In genomic region chr11:57567210-57567511, GRCh38 we compare ENCODE assay signal across 8 cellular contexts. TPM values are rescaled to one million over a fixed set of nuclear protein-coding genes. Genes with fewer than 3 reads are reported as not detected.
DNase-seq lines count a peak whose midpoint lies in the region; ATAC-seq and TF ChIP-seq lines count a peak whose summit lies in the region.

No MANE protein-coding gene starts in this region.

- no peak overlapping the region for H3K18ac ChIP-seq in mesendoderm (ENCODE audit: low read length)

- no peak overlapping the region for H2BK120ac ChIP-seq in mesendoderm (ENCODE audit: low read depth, low read length)

- no peak for ATAC-seq in GM23338

- H3K36me3 Mint-ChIP-seq in GM23338 (ENCODE audit: low read depth): no peaks in the 10 kb centered on the region; the same call in 2 of the 3 replicates
- peaks cover 34% of the 10 kb centered on the region for H3K36me3 Mint-ChIP-seq in dendritic cell treated with granulocyte-macrophage colony-stimulating factor and Interleukin-4, amounts not matched to agents 40 ng/mL and 50 ng/mL, for 4 days (ENCODE audit: low read depth)

- H3F3A ChIP-seq in GM23338 (replicated peaks; ENCODE audit: low read depth): peaks cover 16% of the 10 kb centered on the region

- H3K36me3 ChIP-seq in GM23338 (ENCODE audit: insufficient read depth) (no peaks in the 10 kb centered on the region), SJCRH30 (no peaks in the 10 kb centered on the region), mesendoderm (ENCODE audit: control insufficient read depth, insufficient read depth, low read length) (no peaks in the 10 kb centered on the region), uterus (no peaks in the 10 kb centered on the region)

- peaks cover 23% of the 10 kb centered on the region for H3K4me1 ChIP-seq in GM23338 (ENCODE audit: insufficient read depth)
- peaks cover 10% of the 10 kb centered on the region for H3K4me1 ChIP-seq in SJCRH30
- H3K4me1 ChIP-seq in mesendoderm (ENCODE audit: control insufficient read depth, low read depth, low read length): no peaks in the 10 kb centered on the region
- H3K4me1 ChIP-seq in uterus: no peaks in the 10 kb centered on the region

- peak overlapping the region; percentile 54 for H3K9ac ChIP-seq in mesendoderm (ENCODE audit: low read length)

- peak overlapping the region; percentile 94 for H2AFZ ChIP-seq in GM23338

- H2AK5ac ChIP-seq in mesendoderm (ENCODE audit: low read length): no peak overlapping the region

- no peak overlapping the region for H3K27ac Mint-ChIP-seq in GM23338
- peak overlapping the region; percentile 82 for H3K27ac Mint-ChIP-seq in dendritic cell treated with granulocyte-macrophage colony-stimulating factor and Interleukin-4, amounts not matched to agents 40 ng/mL and 50 ng/mL, for 4 days

- H2BK15ac ChIP-seq in mesendoderm (replicated peaks; ENCODE audit: low read depth): no peak overlapping the region

- TF ChIP-seq POLR2A in uterus (IDR thresholded peaks at IDR 0.05): no peak

- peak overlapping the region; percentile 97 for H3K4me2 ChIP-seq in GM23338
- H3K4me2 ChIP-seq in mesendoderm (ENCODE audit: low read length): peak overlapping the region; percentile 41

- H3K56ac ChIP-seq in mesendoderm (ENCODE audit: low read length): peak overlapping the region; percentile 84

- H3K4me3 ChIP-seq in GM23338: peak overlapping the region; percentile 96
- H3K4me3 ChIP-seq in SJCRH30: peak overlapping the region; percentile 63
- H3K4me3 ChIP-seq in mesendoderm (ENCODE audit: low read length): peak overlapping the region; percentile 36
- H3K4me3 ChIP-seq in uterus: peak overlapping the region; percentile 60 to 62

- peak overlapping the region; percentile 86 for H3K4me3 Mint-ChIP-seq in GM23338
- H3K4me3 Mint-ChIP-seq in dendritic cell treated with granulocyte-macrophage colony-stimulating factor and Interleukin-4, amounts not matched to agents 40 ng/mL and 50 ng/mL, for 4 days: peak overlapping the region; percentile 91

- H4K8ac ChIP-seq in mesendoderm (ENCODE audit: low read depth, low read length): no peak overlapping the region

- WGBS in mesendoderm (ENCODE audit: extremely low coverage, insufficient coverage, low lambda C conversion rate): no CpG with 5 or more reads among the region's 9 CpGs

- DNase-seq in GM04503 (ENCODE audit: low read depth) (peak; percentile 6), GM23338 (ENCODE audit: low spot score) (no peak), SJCRH30 (no peak), mesendoderm (no peak), uterus (peak in 1 of 2 donors; percentile 39), NCI-H1048 (lab: John Stamatoyannopoulos, UW) (no peak), EL (no peak)

- H3K79me2 ChIP-seq in GM23338 (replicated peaks; ENCODE audit: insufficient read depth): peaks cover 20% of the 10 kb centered on the region
- H3K79me2 ChIP-seq in mesendoderm (ENCODE audit: control insufficient read depth, insufficient read depth, low read length): no peaks in the 10 kb centered on the region

- no peak overlapping the region for H4K5ac ChIP-seq in mesendoderm (ENCODE audit: low read length)

- peaks cover 32% of the 10 kb centered on the region for H3K4me1 Mint-ChIP-seq in GM23338
- H3K4me1 Mint-ChIP-seq in dendritic cell treated with granulocyte-macrophage colony-stimulating factor and Interleukin-4, amounts not matched to agents 40 ng/mL and 50 ng/mL, for 4 days (ENCODE audit: low read depth): peaks cover 62% of the 10 kb centered on the region

- no peak overlapping the region for H3K23ac ChIP-seq in mesendoderm (ENCODE audit: low read length)

- H2BK5ac ChIP-seq in mesendoderm (ENCODE audit: low read length): no peak overlapping the region

- intact Hi-C loops in dendritic cell treated with granulocyte-macrophage colony-stimulating factor and Interleukin-4, amounts not matched to agents 40 ng/mL and 50 ng/mL, for 4 days (cut with micrococcal nuclease): loop anchor here (2.0 kb wide), 1 partner anchor 36 kb away; the partner anchor contains the start of gene TIMM10
- intact Hi-C loops in uterus (cut with DNase I; ENCODE audit: low total_unique reads): loop anchor here (5.0 kb wide), 2 partner anchors 35 to 70 kb away; no protein-coding TSS in a partner anchor

- no peaks in the 10 kb centered on the region for H3K9me3 Mint-ChIP-seq in GM23338
- H3K9me3 Mint-ChIP-seq in dendritic cell treated with granulocyte-macrophage colony-stimulating factor and Interleukin-4, amounts not matched to agents 40 ng/mL and 50 ng/mL, for 4 days: no peaks in the 10 kb centered on the region

- no peaks in the 10 kb centered on the region for H3K27me3 ChIP-seq in GM23338 (ENCODE audit: insufficient read depth)
- H3K27me3 ChIP-seq in SJCRH30: no peaks in the 10 kb centered on the region
- no peaks in the 10 kb centered on the region for H3K27me3 ChIP-seq in mesendoderm (ENCODE audit: insufficient read depth, low read length, poor library complexity)
- no peaks in the 10 kb centered on the region for H3K27me3 ChIP-seq in uterus

- TF ChIP-seq CTCF in GM23338 (conservative IDR thresholded peaks at IDR 0.05; ENCODE audit: low read depth in 2 of 2) (no peak), uterus (IDR thresholded peaks at IDR 0.05) (no peak)

- no peaks in the 10 kb centered on the region for H4K20me1 ChIP-seq in GM23338 (replicated peaks; ENCODE audit: insufficient read depth)

- H3K9me2 ChIP-seq in GM23338 (ENCODE audit: insufficient read depth): no peaks in the 10 kb centered on the region

- H3K4ac ChIP-seq in mesendoderm (ENCODE audit: low read depth, low read length): no peak overlapping the region

- H3K27ac ChIP-seq in GM23338 (ENCODE audit: low read depth) (no peak overlapping the region), SJCRH30 (no peak overlapping the region), mesendoderm (ENCODE audit: low read depth, low read length) (no peak overlapping the region), uterus (peak overlapping the region; percentile 86 to 88)

- H3K27me3 Mint-ChIP-seq in GM23338 (ENCODE audit: insufficient read depth, low read depth, poor library complexity): peaks cover 10% of the 10 kb centered on the region
- no peaks in the 10 kb centered on the region for H3K27me3 Mint-ChIP-seq in dendritic cell treated with granulocyte-macrophage colony-stimulating factor and Interleukin-4, amounts not matched to agents 40 ng/mL and 50 ng/mL, for 4 days

- H3K79me1 ChIP-seq in mesendoderm (ENCODE audit: low read length): no peaks in the 10 kb centered on the region

- H3K9me3 ChIP-seq in SJCRH30 (replicated peaks) (no peaks in the 10 kb centered on the region), uterus (no peaks in the 10 kb centered on the region)

TF ChIP-seq in GM23338, 12 proteins besides CTCF, POLR2A, EP300 and RAD21 (continues in another document):
- TF ChIP-seq JUNB (IDR thresholded peaks at IDR 0.05; ENCODE audit: unreplicated experiment) (no peak), ZNF114 (CRISPR knock-in tag; IDR thresholded peaks at IDR 0.05) (no peak), POLR2AphosphoS5 (IDR thresholded peaks at IDR 0.05; ENCODE audit: low read depth) (no peak)

RNA-seq across cellular contexts. Expression of gene UBE2L6, which starts 0.3 kb away (rescaled TPM):
- total RNA-seq in GM23338 (2014; rRNA removed; shearing (Covaris generic)): 42.2 and 52.0 TPM in 2 replicates
- 46.0 and 46.5 TPM in 2 replicates for polyA plus RNA-seq in GM23338 (2016; fragmentation: Nextera tagmentation; extraction: Ambion mirVana)
- total RNA-seq in SJCRH30 (2014; rRNA removed; shearing (Covaris generic)): 36.9 and 39.9 TPM in 2 replicates
- 23.5 TPM for polyA plus RNA-seq in mesendoderm (2013, experiment 1 of 2)
- polyA plus RNA-seq in mesendoderm (2013, experiment 2 of 2): 23.8 TPM
- total RNA-seq in uterus: 10 to 100 TPM; 28.3 to 87.9 (median 84.2) TPM

RNA-seq across cellular contexts. Expression of gene SMTNL1, which starts 29.8 kb away (rescaled TPM):
- 0.31 TPM in 1 of 2 replicates, not detected in the other for total RNA-seq in GM23338 (2014; rRNA removed; shearing (Covaris generic))
- 0.14 and 0.70 TPM in 2 replicates for polyA plus RNA-seq in GM23338 (2016; fragmentation: Nextera tagmentation; extraction: Ambion mirVana)
- 4.5 and 5.6 TPM in 2 replicates for total RNA-seq in SJCRH30 (2014; rRNA removed; shearing (Covaris generic))
- 0.18 TPM for polyA plus RNA-seq in mesendoderm (2013, experiment 1 of 2)
- 0.13 TPM for polyA plus RNA-seq in mesendoderm (2013, experiment 2 of 2)
- total RNA-seq in uterus: not detected

RNA-seq across cellular contexts. Expression of gene SERPING1, which starts 30.3 kb away (rescaled TPM):
- 40.8 and 42.3 TPM in 2 replicates for total RNA-seq in GM23338 (2014; rRNA removed; shearing (Covaris generic))
- 49.8 and 54.7 TPM in 2 replicates for polyA plus RNA-seq in GM23338 (2016; fragmentation: Nextera tagmentation; extraction: Ambion mirVana)
- total RNA-seq in SJCRH30 (2014; rRNA removed; shearing (Covaris generic)): 12.3 and 13.8 TPM in 2 replicates
- polyA plus RNA-seq in mesendoderm (2013, experiment 1 of 2): 30.5 TPM
- polyA plus RNA-seq in mesendoderm (2013, experiment 2 of 2): 30.5 TPM
- 100 to 1,000 TPM in 3 of 4 donors, 10 to 100 TPM in 1; 39.3 to 742 (median 362) TPM for total RNA-seq in uterus

RNA-seq across cellular contexts. Expression of gene TIMM10, which starts 36.6 kb away (rescaled TPM):
- total RNA-seq in GM23338 (2014; rRNA removed; shearing (Covaris generic)): 59.1 and 75.8 TPM in 2 replicates
- 193 and 194 TPM in 2 replicates for polyA plus RNA-seq in GM23338 (2016; fragmentation: Nextera tagmentation; extraction: Ambion mirVana)
- 93.2 and 147 TPM in 2 replicates for total RNA-seq in SJCRH30 (2014; rRNA removed; shearing (Covaris generic))
- 168 TPM for polyA plus RNA-seq in mesendoderm (2013, experiment 1 of 2)
- polyA plus RNA-seq in mesendoderm (2013, experiment 2 of 2): 163 TPM
- total RNA-seq in uterus: 10 to 100 TPM in 3 of 4 donors, 1 to 10 TPM in 1; 7.7 to 47.4 (median 19.6) TPM

RNA-seq across cellular contexts. Expression of gene SLC43A1, which starts 51.7 kb away (rescaled TPM):
- total RNA-seq in GM23338 (2014; rRNA removed; shearing (Covaris generic)): 49.7 and 49.8 TPM in 2 replicates
- 19.6 and 19.7 TPM in 2 replicates for polyA plus RNA-seq in GM23338 (2016; fragmentation: Nextera tagmentation; extraction: Ambion mirVana)
- total RNA-seq in SJCRH30 (2014; rRNA removed; shearing (Covaris generic)): 8.8 and 9.5 TPM in 2 replicates
- 11.1 TPM for polyA plus RNA-seq in mesendoderm (2013, experiment 1 of 2)
- 10.7 TPM for polyA plus RNA-seq in mesendoderm (2013, experiment 2 of 2)
- 10 to 100 TPM; 13.1 to 48.4 (median 22.5) TPM for total RNA-seq in uterus

Comparison
In these comparisons a context has a peak if more than half of its experiments do, and no peak if none do; other contexts are left out.
1. H3K27ac ChIP-seq: peak in uterus (2 of 2); none in GM23338 (single experiment), SJCRH30 (single experiment) and mesendoderm (single experiment).
2. H3K4me3 ChIP-seq: peak in every context shown above with its lines; median percentile 96 in GM23338; 63 in SJCRH30; 61 in uterus; 36 in mesendoderm.